Comparison of ENCODE assay signal across 9 cellular contexts in genomic region chr2:235050992-235051351, GRCh38.
A peak's percentile ranks its signal among the peaks of the same experiment; 100 is the strongest.
DNase-seq lines count a peak whose midpoint lies in the region; ATAC-seq and TF ChIP-seq lines count a peak whose summit lies in the region.
"Had no signal": no experiment of that assay in that cellular context is flagged by ENCODE, and none has a peak within 500 bp of the region (broad histone marks: within the 10 kb centered on the region; RNA-seq: fewer than 3 reads in every experiment).

No MANE protein-coding gene starts in this region.

- ATAC-seq in HG02852 (IDR thresholded peaks at IDR 0.05; ENCODE audit: unreplicated experiment), result no peak
- ATAC-seq in activated naive CD8-positive, alpha-beta T cell treated with anti-CD3 and anti-CD28 coated beads, Interleukin-2, amount 50 U/mL, for 24 hours, result no peak
- no peak for ATAC-seq in GM19395 (IDR thresholded peaks at IDR 0.05; ENCODE audit: unreplicated experiment)

- H3K27me3 Mint-ChIP-seq in activated naive CD8-positive, alpha-beta T cell treated with anti-CD3 and anti-CD28 coated beads, Interleukin-2, amount 50 U/mL, for 24 hours, result peaks cover 2% of the 10 kb centered on the region

- H3K4me1 ChIP-seq in adipocyte (ENCODE audit: control insufficient read depth, insufficient read depth, low read length), result peaks cover 26% of the 10 kb centered on the region
- H3K4me1 ChIP-seq in cardiac muscle cell (ENCODE audit: low read depth), result peaks cover 8% of the 10 kb centered on the region

- no peak for TF ChIP-seq CTCF in cardiac muscle cell (IDR thresholded peaks at IDR 0.05; ENCODE audit: low read depth, low read length)

- H3K36me3 ChIP-seq in adipocyte (ENCODE audit: control insufficient read depth, insufficient read depth, low read length, severe bottlenecking) (peaks cover 57% of the 10 kb centered on the region), cardiac muscle cell (peaks cover 24% of the 10 kb centered on the region)
- H3K36me3 ChIP-seq: neutrophil had no signal

- H3K4me3 Mint-ChIP-seq in activated naive CD8-positive, alpha-beta T cell treated with anti-CD3 and anti-CD28 coated beads, Interleukin-2, amount 50 U/mL, for 24 hours, result no peak overlapping the region

- peak overlapping the region; percentile 72 for H3K27ac ChIP-seq in cardiac muscle cell
- H3K27ac ChIP-seq: neutrophil had no signal

- H3K9ac ChIP-seq in adipocyte (ENCODE audit: low read length), result peak overlapping the region; percentile 53

- no peak overlapping the region for H3K27ac Mint-ChIP-seq in activated naive CD8-positive, alpha-beta T cell treated with anti-CD3 and anti-CD28 coated beads, Interleukin-2, amount 50 U/mL, for 24 hours

- H3K4me3 ChIP-seq in adipocyte (ENCODE audit: low read length), result peak overlapping the region; percentile 3
- H3K4me3 ChIP-seq in cardiac muscle cell, result no peak overlapping the region

- no peaks in the 10 kb centered on the region for H3K9me3 ChIP-seq in adipocyte (ENCODE audit: control insufficient read depth, low read length)
- H3K9me3 ChIP-seq in cardiac muscle cell (ENCODE audit: low read depth), result no peaks in the 10 kb centered on the region
- H3K9me3 ChIP-seq: neutrophil had no signal

- DNase-seq in DMS153 (lab: John Stamatoyannopoulos, UW), result peak; percentile 97
- peak; percentile 83 for DNase-seq in NCI-H1436 treated with DMSO at 0.1 percent for 48 hours (lab: John Stamatoyannopoulos, UW)
- DNase-seq in adipocyte (ENCODE audit: low read depth), result peak; percentile 94
- peak; percentile 36 to 89 for DNase-seq in cardiac muscle cell (ENCODE audit: low read depth in 1 of 2, low spot score in 1 of 2)
- peak; percentile 95 for DNase-seq in pons (ENCODE audit: low spot score)
- DNase-seq in activated naive CD8-positive, alpha-beta T cell treated with anti-CD3 and anti-CD28 coated beads, Interleukin-2, amount 50 U/mL, for 24 hours, result no peak

- no peaks in the 10 kb centered on the region for H3K9me3 Mint-ChIP-seq in activated naive CD8-positive, alpha-beta T cell treated with anti-CD3 and anti-CD28 coated beads, Interleukin-2, amount 50 U/mL, for 24 hours

- no peaks in the 10 kb centered on the region for H3K36me3 Mint-ChIP-seq in activated naive CD8-positive, alpha-beta T cell treated with anti-CD3 and anti-CD28 coated beads, Interleukin-2, amount 50 U/mL, for 24 hours (ENCODE audit: low read depth)

- peaks cover 8% of the 10 kb centered on the region for H3K4me1 Mint-ChIP-seq in activated naive CD8-positive, alpha-beta T cell treated with anti-CD3 and anti-CD28 coated beads, Interleukin-2, amount 50 U/mL, for 24 hours

- H3K27me3 ChIP-seq in adipocyte (replicated peaks; ENCODE audit: control insufficient read depth, insufficient read depth, low read length), result no peaks in the 10 kb centered on the region
- no peaks in the 10 kb centered on the region for H3K27me3 ChIP-seq in cardiac muscle cell
- H3K27me3 ChIP-seq: neutrophil had no signal
